ENCODE assay signal across 1 cellular context in genomic region chr20:57390604-57391438, GRCh38.
TF ChIP-seq lines count a peak whose summit lies in the region.

TSS of gene RBM38 (plus strand) at chr20:57391396. CDS start at chr20:57391582, 186 bp downstream.

TF ChIP-seq in HepG2, 621 proteins besides CTCF, POLR2A, EP300 and RAD21 (continued from another document and continues in another):
- TF ChIP-seq MAX (IDR thresholded peaks at IDR 0.05) (peak; percentile 72), ZNF883 (CRISPR knock-in tag; IDR thresholded peaks at IDR 0.05; ENCODE audit: not compliant biosample characterization) (peak; percentile 14), YY1 (IDR thresholded peaks at IDR 0.05; ENCODE audit: insufficient read depth, insufficient replicate concordance, low read depth, low read length) (peak; percentile 30), MTA1 (CRISPR knock-in tag; IDR thresholded peaks at IDR 0.05; ENCODE audit: borderline replicate concordance) (no peak), ZNF576 (CRISPR knock-in tag; IDR thresholded peaks at IDR 0.05) (no peak), ZBTB33 (CRISPR knock-in tag; IDR thresholded peaks at IDR 0.05) (peak; percentile 88), GMEB1 (CRISPR knock-in tag; IDR thresholded peaks at IDR 0.05; ENCODE audit: borderline replicate concordance) (no peak; the same call in 1 of the 2 replicates), ZHX1 (CRISPR knock-in tag; IDR thresholded peaks at IDR 0.05; ENCODE audit: low read depth) (peak; percentile 45; the same call in 1 of the 2 replicates), ZNF605 (CRISPR knock-in tag; IDR thresholded peaks at IDR 0.05) (no peak), HOXA3 (CRISPR knock-in tag; IDR thresholded peaks at IDR 0.05) (peak; percentile 75), SPEN (CRISPR knock-in tag; IDR thresholded peaks at IDR 0.05; ENCODE audit: low read depth) (peak; percentile 47), SALL1 (CRISPR knock-in tag; IDR thresholded peaks at IDR 0.05) (peak; percentile 21; the same call in 1 of the 2 replicates), ZSCAN12 (CRISPR knock-in tag; IDR thresholded peaks at IDR 0.05) (no peak), ZNF234 (CRISPR knock-in tag; conservative IDR thresholded peaks at IDR 0.05) (0 out of 2 replicates have a peak, but pooled peaks have one; percentile 57), ZNF232 (CRISPR knock-in tag; IDR thresholded peaks at IDR 0.05; ENCODE audit: borderline replicate concordance) (peak; percentile 71; the same call in 1 of the 2 replicates), SUZ12 (IDR thresholded peaks at IDR 0.05; ENCODE audit: low read depth, low read length) (peak; percentile 39; the same call in 1 of the 2 replicates), ZNF788 (CRISPR knock-in tag; IDR thresholded peaks at IDR 0.05; ENCODE audit: borderline replicate concordance) (peak; percentile 25; the same call in 1 of the 2 replicates), XBP1 (CRISPR knock-in tag; IDR thresholded peaks at IDR 0.05) (no peak), ZNF7 (CRISPR knock-in tag; IDR thresholded peaks at IDR 0.05) (no peak), ZFX (CRISPR knock-in tag; IDR thresholded peaks at IDR 0.05; ENCODE audit: low read depth) (peak; percentile 27; the same call in 1 of the 2 replicates), MIER2 (CRISPR knock-in tag; IDR thresholded peaks at IDR 0.05) (no peak), ZNF3 (CRISPR knock-in tag; IDR thresholded peaks at IDR 0.05) (no peak), BRCA1 (CRISPR knock-in tag; IDR thresholded peaks at IDR 0.05) (no peak), KLF11 (CRISPR knock-in tag; IDR thresholded peaks at IDR 0.05) (no peak), RFXAP (CRISPR knock-in tag; IDR thresholded peaks at IDR 0.05; ENCODE audit: borderline replicate concordance) (peak; percentile 57; the same call in 1 of the 2 replicates), ARID4A (CRISPR knock-in tag; IDR thresholded peaks at IDR 0.05; ENCODE audit: borderline replicate concordance) (0 out of 2 replicates have a peak, but pooled peaks have one; percentile 16), KDM1A (CRISPR knock-in tag; IDR thresholded peaks at IDR 0.05) (no peak), GATA4 (IDR thresholded peaks at IDR 0.05; ENCODE audit: borderline replicate concordance, low read depth) (no peak), ZSCAN20 (CRISPR knock-in tag; IDR thresholded peaks at IDR 0.05; ENCODE audit: borderline replicate concordance) (0 out of 2 replicates have a peak, but pooled peaks have one; percentile 33), ZNF766 (CRISPR knock-in tag; IDR thresholded peaks at IDR 0.05; ENCODE audit: borderline replicate concordance) (0 out of 2 replicates have a peak, but pooled peaks have one; percentile 45), MAZ (IDR thresholded peaks at IDR 0.05; ENCODE audit: borderline replicate concordance, low read depth, low read length) (0 out of 2 replicates have a peak, but pooled peaks have one; percentile 41), MAZ (CRISPR knock-in tag; IDR thresholded peaks at IDR 0.05; ENCODE audit: low read depth) (no peak), SKI (IDR thresholded peaks at IDR 0.05; ENCODE audit: partially characterized antibody) (no peak), ZNF136 (CRISPR knock-in tag; IDR thresholded peaks at IDR 0.05; ENCODE audit: low read depth) (0 out of 2 replicates have a peak, but pooled peaks have one; percentile 18), MATR3 (CRISPR knock-in tag; IDR thresholded peaks at IDR 0.05) (no peak), MYC (CRISPR knock-in tag; IDR thresholded peaks at IDR 0.05; ENCODE audit: borderline replicate concordance) (peak; percentile 88), MYPOP (CRISPR knock-in tag; IDR thresholded peaks at IDR 0.05) (no peak), TSC22D2 (CRISPR knock-in tag; IDR thresholded peaks at IDR 0.05; ENCODE audit: borderline replicate concordance) (no peak), IRF2 (CRISPR knock-in tag; IDR thresholded peaks at IDR 0.05) (0 out of 2 replicates have a peak, but pooled peaks have one; percentile 33), YEATS4 (CRISPR knock-in tag; IDR thresholded peaks at IDR 0.05; ENCODE audit: borderline replicate concordance) (peak; percentile 56; the same call in 1 of the 2 replicates), ZNF292 (CRISPR knock-in tag; IDR thresholded peaks at IDR 0.05; ENCODE audit: borderline replicate concordance, low read depth) (no peak), ZNF251 (CRISPR knock-in tag; IDR thresholded peaks at IDR 0.05) (peak; percentile 16; the same call in 1 of the 2 replicates), TRAFD1 (CRISPR knock-in tag; IDR thresholded peaks at IDR 0.05; ENCODE audit: borderline replicate concordance) (0 out of 2 replicates have a peak, but pooled peaks have one; percentile 20), ZFP90 (CRISPR knock-in tag; IDR thresholded peaks at IDR 0.05; ENCODE audit: borderline replicate concordance) (0 out of 2 replicates have a peak, but pooled peaks have one; percentile 64), ZNF784 (CRISPR knock-in tag; IDR thresholded peaks at IDR 0.05; ENCODE audit: borderline replicate concordance) (peak; percentile 82; the same call in 1 of the 2 replicates), ZNF563 (CRISPR knock-in tag; IDR thresholded peaks at IDR 0.05) (peak; percentile 35; the same call in 1 of the 2 replicates)
